1 cellular context compared by ENCODE assay signal in genomic region chr5:178127300-178128009, GRCh38.
TF ChIP-seq lines count a peak whose summit lies in the region.

No MANE protein-coding gene starts in this region.

TF ChIP-seq in WTC11, 78 proteins besides CTCF, POLR2A, EP300 and RAD21:
- TF ChIP-seq AR (CRISPR knock-in tag; IDR thresholded peaks at IDR 0.05), result peak; percentile 12; the same call in 1 of the 2 replicates
TF ChIP-seq in WTC11: peak in this region for 1; not testable (repeated sequence) for 77.
